In genomic region chr19:54179921-54180452, GRCh38 we compare ENCODE assay signal across 8 cellular contexts. TPM values are rescaled to one million over a fixed set of nuclear protein-coding genes. Genes with fewer than 3 reads are reported as not detected.
DNase-seq lines count a peak whose midpoint lies in the region; ATAC-seq and TF ChIP-seq lines count a peak whose summit lies in the region.

No MANE protein-coding gene starts in this region.

- intact Hi-C loops in activated T-helper 1 cell treated with anti-CD3 and anti-CD28 coated beads, Interleukin-12 subunit alpha, Interleukin-12 subunit beta, Interleukin-2, Interleukin-4 antibody, amounts not matched to agents 30 ng/mL and 10 ng/mL and 1 ng/mL, durations not matched to agents 14 hours and 24 hours and 36 hours (cut with micrococcal nuclease) = no loop called here

- TF ChIP-seq CTCF in cardiac fibroblast (IDR thresholded peaks at IDR 0.05; ENCODE audit: low read depth, low read length) = peak; percentile 44

- no peak for ATAC-seq in GM18502 (IDR thresholded peaks at IDR 0.05; ENCODE audit: poor library complexity, unreplicated experiment)
- ATAC-seq in activated naive CD4-positive, alpha-beta T cell treated with anti-CD3 and anti-CD28 coated beads, Interleukin-2, amount 50 U/mL, for 72 hours = no peak

- H3K4me3 Mint-ChIP-seq in activated T-helper 1 cell treated with anti-CD3 and anti-CD28 coated beads, Interleukin-12 subunit alpha, Interleukin-12 subunit beta, Interleukin-2, Interleukin-4 antibody, amounts not matched to agents 30 ng/mL and 10 ng/mL and 1 ng/mL, durations not matched to agents 14 hours and 24 hours and 36 hours = no peak overlapping the region

- peaks cover 31% of the 10 kb centered on the region for H3K36me3 Mint-ChIP-seq in activated T-helper 1 cell treated with anti-CD3 and anti-CD28 coated beads, Interleukin-12 subunit alpha, Interleukin-12 subunit beta, Interleukin-2, Interleukin-4 antibody, amounts not matched to agents 30 ng/mL and 10 ng/mL and 1 ng/mL, durations not matched to agents 14 hours and 24 hours and 36 hours (ENCODE audit: low read depth)
- peaks cover 6 to 7% of the 10 kb centered on the region in 2 donors for H3K36me3 Mint-ChIP-seq in activated naive CD4-positive, alpha-beta T cell treated with anti-CD3 and anti-CD28 coated beads, Interleukin-2, amount 50 U/mL, for 72 hours

- H3K27ac Mint-ChIP-seq in activated T-helper 1 cell treated with anti-CD3 and anti-CD28 coated beads, Interleukin-12 subunit alpha, Interleukin-12 subunit beta, Interleukin-2, Interleukin-4 antibody, amounts not matched to agents 30 ng/mL and 10 ng/mL and 1 ng/mL, durations not matched to agents 14 hours and 24 hours and 36 hours = no peak overlapping the region
- peak overlapping the region in 1 of 2 donors; percentile 44 for H3K27ac Mint-ChIP-seq in activated naive CD4-positive, alpha-beta T cell treated with anti-CD3 and anti-CD28 coated beads, Interleukin-2, amount 50 U/mL, for 72 hours

- no peaks in the 10 kb centered on the region for H3K4me1 Mint-ChIP-seq in activated T-helper 1 cell treated with anti-CD3 and anti-CD28 coated beads, Interleukin-12 subunit alpha, Interleukin-12 subunit beta, Interleukin-2, Interleukin-4 antibody, amounts not matched to agents 30 ng/mL and 10 ng/mL and 1 ng/mL, durations not matched to agents 14 hours and 24 hours and 36 hours (ENCODE audit: low read depth)

- no peak overlapping the region for H3K4me3 ChIP-seq in cardiac fibroblast (replicated peaks in 1 of 2; ENCODE audit: low read depth in 2 of 2, low read length in 2 of 2)

- DNase-seq in COLO668 (lab: John Stamatoyannopoulos, UW; ENCODE audit: unreplicated experiment) = peak; percentile 89
- DNase-seq in NCI-H146 (lab: John Stamatoyannopoulos, UW) = peak; percentile 82
- DNase-seq in cardiac fibroblast (ENCODE audit: low read depth in 2 of 2) = peak; percentile 61 to 86
- peak; percentile 56 for DNase-seq in medulla oblongata (ENCODE audit: extremely low spot score)
- DNase-seq in T-helper 9 cell = no peak
- DNase-seq in activated T-helper 1 cell treated with anti-CD3 and anti-CD28 coated beads, Interleukin-12 subunit alpha, Interleukin-12 subunit beta, Interleukin-2, Interleukin-4 antibody, amounts not matched to agents 30 ng/mL and 10 ng/mL and 1 ng/mL, durations not matched to agents 14 hours and 24 hours and 36 hours (ENCODE audit: low spot score) = no peak
- no peak for DNase-seq in activated naive CD4-positive, alpha-beta T cell treated with anti-CD3 and anti-CD28 coated beads, Interleukin-2, amount 50 U/mL, for 72 hours (ENCODE audit: low spot score in 2 of 2)

- H3K27me3 Mint-ChIP-seq in activated T-helper 1 cell treated with anti-CD3 and anti-CD28 coated beads, Interleukin-12 subunit alpha, Interleukin-12 subunit beta, Interleukin-2, Interleukin-4 antibody, amounts not matched to agents 30 ng/mL and 10 ng/mL and 1 ng/mL, durations not matched to agents 14 hours and 24 hours and 36 hours (ENCODE audit: insufficient read depth) = no peaks in the 10 kb centered on the region

- H3K9me3 Mint-ChIP-seq in activated T-helper 1 cell treated with anti-CD3 and anti-CD28 coated beads, Interleukin-12 subunit alpha, Interleukin-12 subunit beta, Interleukin-2, Interleukin-4 antibody, amounts not matched to agents 30 ng/mL and 10 ng/mL and 1 ng/mL, durations not matched to agents 14 hours and 24 hours and 36 hours = no peaks in the 10 kb centered on the region
- H3K9me3 Mint-ChIP-seq in activated naive CD4-positive, alpha-beta T cell treated with anti-CD3 and anti-CD28 coated beads, Interleukin-2, amount 50 U/mL, for 72 hours = no peaks in the 10 kb centered on the region

RNA-seq across cellular contexts. Expression of gene TMC4, which starts 7.0 kb away (rescaled TPM):
- total RNA-seq in activated T-helper 1 cell treated with anti-CD3 and anti-CD28 coated beads, Interleukin-12 subunit alpha, Interleukin-12 subunit beta, Interleukin-2, Interleukin-4 antibody, amounts not matched to agents 30 ng/mL and 10 ng/mL and 1 ng/mL, durations not matched to agents 14 hours and 24 hours and 36 hours = 0.73 and 0.83 TPM in 2 replicates
- not detected for total RNA-seq in activated naive CD4-positive, alpha-beta T cell treated with anti-CD3 and anti-CD28 coated beads, Interleukin-2, amount 50 U/mL, for 72 hours

RNA-seq across cellular contexts. Expression of gene MBOAT7, which starts 9.4 kb away (rescaled TPM):
- total RNA-seq in activated T-helper 1 cell treated with anti-CD3 and anti-CD28 coated beads, Interleukin-12 subunit alpha, Interleukin-12 subunit beta, Interleukin-2, Interleukin-4 antibody, amounts not matched to agents 30 ng/mL and 10 ng/mL and 1 ng/mL, durations not matched to agents 14 hours and 24 hours and 36 hours = 255 and 263 TPM in 2 replicates
- 10 to 100 TPM; 56.8 to 97.2 TPM for total RNA-seq in activated naive CD4-positive, alpha-beta T cell treated with anti-CD3 and anti-CD28 coated beads, Interleukin-2, amount 50 U/mL, for 72 hours

RNA-seq across cellular contexts. Expression of gene TSEN34, which starts 11.1 kb away (rescaled TPM):
- 20.1 and 20.9 TPM in 2 replicates for total RNA-seq in activated T-helper 1 cell treated with anti-CD3 and anti-CD28 coated beads, Interleukin-12 subunit alpha, Interleukin-12 subunit beta, Interleukin-2, Interleukin-4 antibody, amounts not matched to agents 30 ng/mL and 10 ng/mL and 1 ng/mL, durations not matched to agents 14 hours and 24 hours and 36 hours
- 10 to 100 TPM; 10.2 to 15.8 TPM for total RNA-seq in activated naive CD4-positive, alpha-beta T cell treated with anti-CD3 and anti-CD28 coated beads, Interleukin-2, amount 50 U/mL, for 72 hours

RNA-seq across cellular contexts. Expression of gene LENG1, which starts 20.5 kb away (rescaled TPM):
- total RNA-seq in activated T-helper 1 cell treated with anti-CD3 and anti-CD28 coated beads, Interleukin-12 subunit alpha, Interleukin-12 subunit beta, Interleukin-2, Interleukin-4 antibody, amounts not matched to agents 30 ng/mL and 10 ng/mL and 1 ng/mL, durations not matched to agents 14 hours and 24 hours and 36 hours = 5.8 and 6.6 TPM in 2 replicates
- total RNA-seq in activated naive CD4-positive, alpha-beta T cell treated with anti-CD3 and anti-CD28 coated beads, Interleukin-2, amount 50 U/mL, for 72 hours = 1 to 10 TPM; 3.5 to 6.1 TPM

RNA-seq across cellular contexts. Expression of gene RPS9, which starts 20.7 kb away (rescaled TPM):
- 1,475 and 1,511 TPM in 2 replicates for total RNA-seq in activated T-helper 1 cell treated with anti-CD3 and anti-CD28 coated beads, Interleukin-12 subunit alpha, Interleukin-12 subunit beta, Interleukin-2, Interleukin-4 antibody, amounts not matched to agents 30 ng/mL and 10 ng/mL and 1 ng/mL, durations not matched to agents 14 hours and 24 hours and 36 hours
- 1,000 to 10,000 TPM; 1,448 to 1,707 TPM for total RNA-seq in activated naive CD4-positive, alpha-beta T cell treated with anti-CD3 and anti-CD28 coated beads, Interleukin-2, amount 50 U/mL, for 72 hours

Comparison
In these comparisons a context has a peak if more than half of its experiments do, and no peak if none do; other contexts are left out.
1. DNase-seq: peak in COLO668 (single experiment), NCI-H146 (single experiment), cardiac fibroblast (2 of 2) and medulla oblongata (single experiment); none in T-helper 9 cell (single experiment), activated T-helper 1 cell treated with anti-CD3 and anti-CD28 coated beads, Interleukin-12 subunit alpha, Interleukin-12 subunit beta, Interleukin-2, Interleukin-4 antibody, amounts not matched to agents 30 ng/mL and 10 ng/mL and 1 ng/mL, durations not matched to agents 14 hours and 24 hours and 36 hours (single experiment) and activated naive CD4-positive, alpha-beta T cell treated with anti-CD3 and anti-CD28 coated beads, Interleukin-2, amount 50 U/mL, for 72 hours (0 of 2).